ENCODE assay signal across 13 cellular contexts in genomic region chr9:129351058-129351641, GRCh38.
A peak's percentile ranks its signal among the peaks of the same experiment; 100 is the strongest.
DNase-seq lines count a peak whose midpoint lies in the region; ATAC-seq and TF ChIP-seq lines count a peak whose summit lies in the region.
"Had no signal": no experiment of that assay in that cellular context is flagged by ENCODE, and none has a peak within 500 bp of the region (broad histone marks: within the 10 kb centered on the region; RNA-seq: fewer than 3 reads in every experiment).

No MANE protein-coding gene starts in this region.

- H3K9me2 ChIP-seq in GM23248 (ENCODE audit: insufficient read depth), result no peaks in the 10 kb centered on the region

- H2AFZ ChIP-seq in GM23248, result no peak overlapping the region

- TF ChIP-seq CTCF in mesothelial cell of epicardium (IDR thresholded peaks at IDR 0.05; ENCODE audit: unreplicated experiment) (no peak), uterus (IDR thresholded peaks at IDR 0.05) (no peak), GM13976 (IDR thresholded peaks at IDR 0.05; ENCODE audit: borderline replicate concordance, control extremely low read depth, extremely low read depth, insufficient read depth, missing control alignments) (no peak)

- in situ Hi-C loops in GM13976 (cut with MboI; ENCODE audit: low sequenced_read_pairs, unreplicated experiment), result no loop called here
- in situ Hi-C loops in GM23248 (cut with MboI), result no loop called here

- no peaks in the 10 kb centered on the region for H3K36me3 ChIP-seq in duodenal mucosa (ENCODE audit: control insufficient read depth in 1 of 2, insufficient read depth in 2 of 2, low read length in 2 of 2)
- H3K36me3 ChIP-seq in uterus, result no peaks in the 10 kb centered on the region
- no peaks in the 10 kb centered on the region for H3K36me3 ChIP-seq in GM23248 (ENCODE audit: low read depth)

- peak overlapping the region; percentile 38 for H3K4me3 Mint-ChIP-seq in mesothelial cell of epicardium
- H3K4me3 Mint-ChIP-seq: activated CD4-positive, alpha-beta T cell treated with anti-CD3 and anti-CD28 coated beads, Interleukin-2, amount 10 ng/mL, durations not matched to agents 7 days and 5 days had no signal

- 79 to 85% methylated on average over 12 to 14 of the region's 14 CpGs for WGBS in GM23248 (ENCODE audit: low coverage in 1 of 2, low lambda C conversion rate in 2 of 2, missing lambda C conversion rate in 2 of 2), 2 experiments

- H4K20me1 ChIP-seq in GM23248 (ENCODE audit: insufficient read depth), result no peaks in the 10 kb centered on the region

- no peaks in the 10 kb centered on the region for H3K27me3 Mint-ChIP-seq in mesothelial cell of epicardium (ENCODE audit: low read depth)
- H3K27me3 Mint-ChIP-seq: activated naive CD8-positive, alpha-beta T cell had no signal

- no peaks in the 10 kb centered on the region for H3K36me3 Mint-ChIP-seq in mesothelial cell of epicardium

- peak overlapping the region; percentile 39 for H3K27ac Mint-ChIP-seq in mesothelial cell of epicardium
- H3K27ac Mint-ChIP-seq: activated CD4-positive, alpha-beta T cell treated with anti-CD3 and anti-CD28 coated beads, Interleukin-2, amount 10 ng/mL, durations not matched to agents 7 days and 5 days; activated naive CD8-positive, alpha-beta T cell had no signal

- H3K79me2 ChIP-seq in GM23248 (ENCODE audit: insufficient read depth), result no peaks in the 10 kb centered on the region

- H3K9ac ChIP-seq in duodenal mucosa (ENCODE audit: low read depth in 1 of 2, low read length in 2 of 2), result no peak overlapping the region
- no peak overlapping the region for H3K9ac ChIP-seq in GM23248

- H3K9me3 ChIP-seq in duodenal mucosa (ENCODE audit: control insufficient read depth in 1 of 2, low read length in 2 of 2) (peaks cover 7 to 10% of the 10 kb centered on the region in 2 donors), uterus (no peaks in the 10 kb centered on the region), GM23248 (ENCODE audit: low read depth) (no peaks in the 10 kb centered on the region)

- H3F3A ChIP-seq in GM23248 (ENCODE audit: insufficient read depth), result peaks cover 4% of the 10 kb centered on the region; the same call in 1 of the 2 replicates

- H3K27ac ChIP-seq in duodenal mucosa (ENCODE audit: low read depth, low read length), result peak overlapping the region; percentile 3
- H3K27ac ChIP-seq in uterus, result peak overlapping the region; percentile 83
- no peak overlapping the region for H3K27ac ChIP-seq in GM23248

- H3K4me2 ChIP-seq in GM23248 (ENCODE audit: unreplicated experiment), result no peak overlapping the region

- H3K9me3 Mint-ChIP-seq in mesothelial cell of epicardium, result peaks cover 4% of the 10 kb centered on the region

- H3K27me3 ChIP-seq in duodenal mucosa (ENCODE audit: control insufficient read depth in 1 of 2, insufficient read depth in 2 of 2, low read length in 2 of 2), result no peaks in the 10 kb centered on the region
- no peaks in the 10 kb centered on the region for H3K27me3 ChIP-seq in uterus
- H3K27me3 ChIP-seq in GM23248 (replicated peaks; ENCODE audit: insufficient read depth), result no peaks in the 10 kb centered on the region

- H3K4me1 Mint-ChIP-seq in mesothelial cell of epicardium, result peaks cover 25% of the 10 kb centered on the region

- DNase-seq in left ventricle myocardium superior (peak; percentile 36), Right ventricle myocardium inferior (ENCODE audit: missing footprints) (no peak), mesothelial cell of epicardium (ENCODE audit: low spot score in 2 of 2, unreplicated experiment in 2 of 2) (no peak), uterus (peak; percentile 59 to 63), GM13976 (ENCODE audit: low spot score) (no peak), GM23248 (no peak), DMS 273 (lab: John Stamatoyannopoulos, UW; ENCODE audit: unreplicated experiment) (no peak)
- DNase-seq: activated CD4-positive, alpha-beta T cell treated with anti-CD3 and anti-CD28 coated beads, Interleukin-2, amount 10 ng/mL, durations not matched to agents 7 days and 5 days; KG1; NCI-H2171; SHP77 had no signal

- H3K4me1 ChIP-seq in duodenal mucosa (ENCODE audit: control insufficient read depth in 1 of 2, insufficient read depth in 2 of 2, low read length in 2 of 2) (no peaks in the 10 kb centered on the region), uterus (no peaks in the 10 kb centered on the region), GM23248 (ENCODE audit: insufficient read depth) (peaks cover 10% of the 10 kb centered on the region; the same call in 1 of the 2 replicates)

- no peak for TF ChIP-seq POLR2A in uterus (IDR thresholded peaks at IDR 0.05)

- intact Hi-C loops in left ventricle myocardium superior (cut with micrococcal nuclease), result no loop called here
- intact Hi-C loops in Right ventricle myocardium inferior (cut with DNase I), result no loop called here
- intact Hi-C loops in uterus (cut with DNase I; ENCODE audit: low total_unique reads), result no loop called here

- H3K4me3 ChIP-seq in duodenal mucosa (ENCODE audit: low read depth in 1 of 2, low read length in 2 of 2) (no peak overlapping the region), uterus (no peak overlapping the region), GM23248 (no peak overlapping the region)

- ATAC-seq in left ventricle myocardium superior (no peak), Right ventricle myocardium inferior (no peak)

Comparison
In these comparisons a context has a peak if more than half of its experiments do, and no peak if none do; other contexts are left out.
1. DNase-seq: peak in left ventricle myocardium superior (single experiment) and uterus (2 of 2); none in Right ventricle myocardium inferior (single experiment), mesothelial cell of epicardium (0 of 2), GM13976 (single experiment), GM23248 (single experiment) and DMS 273 (single experiment).